In the genomic region with DNA sequence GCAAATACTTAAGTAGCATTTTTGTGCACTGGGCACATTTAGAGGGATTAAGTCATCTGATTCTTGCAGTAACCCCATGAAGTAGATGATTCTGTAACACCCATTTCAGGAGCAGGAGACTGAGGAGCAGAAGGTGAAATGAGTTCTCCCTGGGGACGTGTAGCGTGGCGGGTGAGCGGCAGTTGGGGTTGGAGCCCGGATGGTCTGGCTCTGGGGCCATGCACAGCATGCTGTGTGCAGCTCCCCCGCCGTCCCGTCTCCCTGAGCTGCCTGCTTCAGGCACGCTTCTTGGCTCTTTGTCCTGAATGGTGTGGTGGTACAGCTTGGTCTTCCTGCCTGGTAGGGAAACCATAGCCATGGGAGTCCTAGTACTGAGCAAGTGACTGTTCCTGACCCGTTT, we compare ENCODE assay signal across 1 cellular context.
TF ChIP-seq lines count a peak whose summit lies in the region.

No MANE protein-coding gene starts in this region.

TF ChIP-seq in H1, 55 proteins besides CTCF, POLR2A, EP300 and RAD21:
- TF ChIP-seq, protein P1, sequence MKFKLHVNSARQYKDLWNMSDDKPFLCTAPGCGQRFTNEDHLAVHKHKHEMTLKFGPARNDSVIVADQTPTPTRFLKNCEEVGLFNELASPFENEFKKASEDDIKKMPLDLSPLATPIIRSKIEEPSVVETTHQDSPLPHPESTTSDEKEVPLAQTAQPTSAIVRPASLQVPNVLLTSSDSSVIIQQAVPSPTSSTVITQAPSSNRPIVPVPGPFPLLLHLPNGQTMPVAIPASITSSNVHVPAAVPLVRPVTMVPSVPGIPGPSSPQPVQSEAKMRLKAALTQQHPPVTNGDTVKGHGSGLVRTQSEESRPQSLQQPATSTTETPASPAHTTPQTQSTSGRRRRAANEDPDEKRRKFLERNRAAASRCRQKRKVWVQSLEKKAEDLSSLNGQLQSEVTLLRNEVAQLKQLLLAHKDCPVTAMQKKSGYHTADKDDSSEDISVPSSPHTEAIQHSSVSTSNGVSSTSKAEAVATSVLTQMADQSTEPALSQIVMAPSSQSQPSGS (IDR thresholded peaks at IDR 0.05; ENCODE audit: low read length) = no peak
- TF ChIP-seq SP4 (IDR thresholded peaks at IDR 0.05; ENCODE audit: low read length) (no peak), EGR1 (IDR thresholded peaks at IDR 0.05; ENCODE audit: borderline replicate concordance, low read depth, low read length) (no peak), SRF (IDR thresholded peaks at IDR 0.05; ENCODE audit: low read depth, low read length) (no peak), JUND (IDR thresholded peaks at IDR 0.05; ENCODE audit: low read length) (no peak), TAF1 (IDR thresholded peaks at IDR 0.05; ENCODE audit: low read depth, low read length) (no peak), JUN (IDR thresholded peaks at IDR 0.05; ENCODE audit: low read depth, low read length) (no peak), SAP30 (IDR thresholded peaks at IDR 0.05; ENCODE audit: insufficient read depth, insufficient replicate concordance, low read length) (no peak), SIRT6 (IDR thresholded peaks at IDR 0.05; ENCODE audit: low read length) (no peak), NRF1 (IDR thresholded peaks at IDR 0.05; ENCODE audit: low read depth, low read length) (no peak), FOSL1 (IDR thresholded peaks at IDR 0.05; ENCODE audit: insufficient read depth, low read depth, low read length) (no peak), CHD1 (IDR thresholded peaks at IDR 0.05; ENCODE audit: low read depth, low read length) (no peak), KDM4A (IDR thresholded peaks at IDR 0.05; ENCODE audit: low read depth, low read length, severe bottlenecking) (no peak), CTBP2 (IDR thresholded peaks at IDR 0.05; ENCODE audit: borderline replicate concordance, insufficient read depth, insufficient read length, low read length) (no peak), TBP (IDR thresholded peaks at IDR 0.05; ENCODE audit: low read depth, low read length) (no peak), SUZ12 (IDR thresholded peaks at IDR 0.05; ENCODE audit: low read length) (no peak)
